In the genomic region with DNA sequence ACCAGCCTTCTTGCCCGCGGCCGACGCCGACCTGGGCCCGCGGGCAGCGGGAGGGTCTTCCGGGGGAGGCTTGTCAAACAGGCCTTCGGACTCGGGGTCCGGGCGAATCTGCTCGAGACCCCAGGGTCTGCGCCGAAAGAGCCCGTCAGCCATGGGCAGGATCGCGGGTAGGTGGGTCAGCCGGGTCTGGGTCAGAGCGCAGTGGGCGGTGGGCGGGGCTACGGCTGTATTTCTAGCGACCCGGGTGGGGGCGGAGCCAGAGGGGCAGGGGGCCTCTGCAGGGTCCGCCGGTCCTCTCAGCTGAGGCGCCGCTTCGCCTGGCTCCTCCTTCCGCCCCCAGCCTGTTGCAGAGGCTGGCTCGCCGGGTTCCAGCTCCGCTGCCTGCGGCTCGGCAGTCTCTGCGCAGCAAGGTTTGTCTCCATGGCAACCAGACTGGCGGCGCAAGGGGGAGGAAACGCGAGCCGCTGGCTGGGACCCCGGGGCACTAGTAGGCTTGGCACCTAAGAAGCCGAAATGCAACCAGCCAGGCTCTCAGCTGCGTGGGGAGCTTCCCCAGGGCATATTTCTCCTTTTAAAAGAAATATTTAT, we compare ENCODE assay signal across 1 cellular context.
TF ChIP-seq lines count a peak whose summit lies in the region.

No MANE protein-coding gene starts in this region.

TF ChIP-seq in HepG2, 621 proteins besides CTCF, POLR2A, EP300 and RAD21 (continued from another document and continues in another):
- TF ChIP-seq RARA (CRISPR knock-in tag; IDR thresholded peaks at IDR 0.05) (0 out of 2 replicates have a peak, but pooled peaks have one; percentile 9), XRCC5 (optimal IDR thresholded peaks at IDR 0.05; ENCODE audit: low read length) (peak; percentile 26), NFIB (CRISPR knock-in tag; IDR thresholded peaks at IDR 0.05; ENCODE audit: borderline replicate concordance) (0 out of 2 replicates have a peak, but pooled peaks have one; percentile 60), SIN3A (IDR thresholded peaks at IDR 0.05; ENCODE audit: borderline replicate concordance, low read depth, low read length) (peak; percentile 50; the same call in 1 of the 2 replicates), EEA1 (CRISPR knock-in tag; IDR thresholded peaks at IDR 0.05; ENCODE audit: borderline replicate concordance) (no peak), NAIF1 (CRISPR knock-in tag; IDR thresholded peaks at IDR 0.05; ENCODE audit: borderline replicate concordance) (peak; percentile 93), ZNF3 (CRISPR knock-in tag; IDR thresholded peaks at IDR 0.05) (no peak), RBFOX2 (IDR thresholded peaks at IDR 0.05; ENCODE audit: low read depth, low read length) (peak; percentile 66), ZNF543 (CRISPR knock-in tag; IDR thresholded peaks at IDR 0.05) (peak; percentile 72; the same call in 1 of the 2 replicates), ZBTB38 (CRISPR knock-in tag; IDR thresholded peaks at IDR 0.05) (no peak), HNRNPK (IDR thresholded peaks at IDR 0.05; ENCODE audit: low read depth, low read length, poor library complexity, severe bottlenecking) (no peak), TFAP4 (IDR thresholded peaks at IDR 0.05; ENCODE audit: borderline replicate concordance, low read depth) (peak; percentile 92), SMAD1 (CRISPR knock-in tag; IDR thresholded peaks at IDR 0.05; ENCODE audit: borderline replicate concordance, low read depth) (0 out of 2 replicates have a peak, but pooled peaks have one; percentile 39), ZNF232 (CRISPR knock-in tag; IDR thresholded peaks at IDR 0.05; ENCODE audit: borderline replicate concordance) (no peak), REPIN1 (CRISPR knock-in tag; IDR thresholded peaks at IDR 0.05; ENCODE audit: borderline replicate concordance, low read depth) (0 out of 2 replicates have a peak, but pooled peaks have one; percentile 38), CHD4 (IDR thresholded peaks at IDR 0.05; ENCODE audit: borderline replicate concordance, low read length) (no peak), YY1 (IDR thresholded peaks at IDR 0.05; ENCODE audit: insufficient read depth, insufficient replicate concordance, low read depth, low read length) (peak; percentile 51), ERF (CRISPR knock-in tag; IDR thresholded peaks at IDR 0.05) (0 out of 2 replicates have a peak, but pooled peaks have one; percentile 26), SIN3B (IDR thresholded peaks at IDR 0.05; ENCODE audit: low read length) (no peak), YEATS2 (CRISPR knock-in tag; IDR thresholded peaks at IDR 0.05; ENCODE audit: borderline replicate concordance) (peak; percentile 32; the same call in 1 of the 2 replicates), MXI1 (IDR thresholded peaks at IDR 0.05; ENCODE audit: borderline replicate concordance, low read depth, low read length) (peak; percentile 72; the same call in 1 of the 3 replicates), GMEB1 (CRISPR knock-in tag; IDR thresholded peaks at IDR 0.05; ENCODE audit: borderline replicate concordance) (0 out of 2 replicates have a peak, but pooled peaks have one; percentile 39), KLF12 (CRISPR knock-in tag; IDR thresholded peaks at IDR 0.05; ENCODE audit: borderline replicate concordance) (no peak), ZFP41 (CRISPR knock-in tag; IDR thresholded peaks at IDR 0.05; ENCODE audit: borderline replicate concordance) (no peak), SP4 (CRISPR knock-in tag; IDR thresholded peaks at IDR 0.05) (peak; percentile 93), ZNF256 (CRISPR knock-in tag; conservative IDR thresholded peaks at IDR 0.05) (no peak), TEAD3 (CRISPR knock-in tag; optimal IDR thresholded peaks at IDR 0.05; ENCODE audit: borderline replicate concordance) (peak; percentile 53), ZNF761 (CRISPR knock-in tag; conservative IDR thresholded peaks at IDR 0.05) (no peak), MBD4 (IDR thresholded peaks at IDR 0.05; ENCODE audit: borderline replicate concordance, low read length) (no peak), ISL2 (CRISPR knock-in tag; IDR thresholded peaks at IDR 0.05) (0 out of 2 replicates have a peak, but pooled peaks have one; percentile 24), ZNF430 (CRISPR knock-in tag; IDR thresholded peaks at IDR 0.05) (peak; percentile 83; the same call in 1 of the 2 replicates), KDM3A (CRISPR knock-in tag; IDR thresholded peaks at IDR 0.05; ENCODE audit: low read depth) (peak; percentile 55; the same call in 1 of the 2 replicates), CHD2 (IDR thresholded peaks at IDR 0.05; ENCODE audit: low read depth, low read length) (no peak), NR2C2 (CRISPR knock-in tag; IDR thresholded peaks at IDR 0.05; ENCODE audit: borderline replicate concordance) (peak; percentile 73), ATF7-NPFF (CRISPR knock-in tag; IDR thresholded peaks at IDR 0.05; ENCODE audit: low read depth) (peak; percentile 49; the same call in 1 of the 2 replicates), DR1 (CRISPR knock-in tag; IDR thresholded peaks at IDR 0.05) (peak; percentile 83; the same call in 1 of the 2 replicates), TSC22D2 (CRISPR knock-in tag; IDR thresholded peaks at IDR 0.05; ENCODE audit: borderline replicate concordance) (no peak), ISX (CRISPR knock-in tag; conservative IDR thresholded peaks at IDR 0.05) (no peak), ZNF724P (CRISPR knock-in tag; IDR thresholded peaks at IDR 0.05; ENCODE audit: borderline replicate concordance) (peak; percentile 52; the same call in 1 of the 2 replicates), FOXP1 (IDR thresholded peaks at IDR 0.05) (no peak), FOXP1 (CRISPR knock-in tag; IDR thresholded peaks at IDR 0.05) (no peak)
- TF ChIP-seq, protein P1, sequence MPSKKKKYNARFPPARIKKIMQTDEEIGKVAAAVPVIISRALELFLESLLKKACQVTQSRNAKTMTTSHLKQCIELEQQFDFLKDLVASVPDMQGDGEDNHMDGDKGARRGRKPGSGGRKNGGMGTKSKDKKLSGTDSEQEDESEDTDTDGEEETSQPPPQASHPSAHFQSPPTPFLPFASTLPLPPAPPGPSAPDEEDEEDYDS (CRISPR knock-in tag; IDR thresholded peaks at IDR 0.05) = peak; percentile 95
- TF ChIP-seq, protein P2, sequence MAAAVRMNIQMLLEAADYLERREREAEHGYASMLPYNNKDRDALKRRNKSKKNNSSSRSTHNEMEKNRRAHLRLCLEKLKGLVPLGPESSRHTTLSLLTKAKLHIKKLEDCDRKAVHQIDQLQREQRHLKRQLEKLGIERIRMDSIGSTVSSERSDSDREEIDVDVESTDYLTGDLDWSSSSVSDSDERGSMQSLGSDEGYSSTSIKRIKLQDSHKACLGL (CRISPR knock-in tag; IDR thresholded peaks at IDR 0.05) = 0 out of 2 replicates have a peak, but pooled peaks have one; percentile 26
- TF ChIP-seq, protein P3, sequence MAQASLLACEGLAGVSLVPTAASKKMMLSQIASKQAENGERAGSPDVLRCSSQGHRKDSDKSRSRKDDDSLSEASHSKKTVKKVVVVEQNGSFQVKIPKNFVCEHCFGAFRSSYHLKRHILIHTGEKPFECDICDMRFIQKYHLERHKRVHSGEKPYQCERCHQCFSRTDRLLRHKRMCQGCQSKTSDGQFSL (CRISPR knock-in tag; IDR thresholded peaks at IDR 0.05) = no peak
- TF ChIP-seq, protein P4, sequence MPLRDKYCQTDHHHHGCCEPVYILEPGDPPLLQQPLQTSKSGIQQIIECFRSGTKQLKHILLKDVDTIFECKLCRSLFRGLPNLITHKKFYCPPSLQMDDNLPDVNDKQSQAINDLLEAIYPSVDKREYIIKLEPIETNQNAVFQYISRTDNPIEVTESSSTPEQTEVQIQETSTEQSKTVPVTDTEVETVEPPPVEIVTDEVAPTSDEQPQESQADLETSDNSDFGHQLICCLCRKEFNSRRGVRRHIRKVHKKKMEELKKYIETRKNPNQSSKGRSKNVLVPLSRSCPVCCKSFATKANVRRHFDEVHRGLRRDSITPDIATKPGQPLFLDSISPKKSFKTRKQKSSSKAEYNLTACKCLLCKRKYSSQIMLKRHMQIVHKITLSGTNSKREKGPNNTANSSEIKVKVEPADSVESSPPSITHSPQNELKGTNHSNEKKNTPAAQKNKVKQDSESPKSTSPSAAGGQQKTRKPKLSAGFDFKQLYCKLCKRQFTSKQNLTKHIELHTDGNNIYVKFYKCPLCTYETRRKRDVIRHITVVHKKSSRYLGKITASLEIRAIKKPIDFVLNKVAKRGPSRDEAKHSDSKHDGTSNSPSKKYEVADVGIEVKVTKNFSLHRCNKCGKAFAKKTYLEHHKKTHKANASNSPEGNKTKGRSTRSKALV (CRISPR knock-in tag; IDR thresholded peaks at IDR 0.05) = no peak
- TF ChIP-seq, protein P5, sequence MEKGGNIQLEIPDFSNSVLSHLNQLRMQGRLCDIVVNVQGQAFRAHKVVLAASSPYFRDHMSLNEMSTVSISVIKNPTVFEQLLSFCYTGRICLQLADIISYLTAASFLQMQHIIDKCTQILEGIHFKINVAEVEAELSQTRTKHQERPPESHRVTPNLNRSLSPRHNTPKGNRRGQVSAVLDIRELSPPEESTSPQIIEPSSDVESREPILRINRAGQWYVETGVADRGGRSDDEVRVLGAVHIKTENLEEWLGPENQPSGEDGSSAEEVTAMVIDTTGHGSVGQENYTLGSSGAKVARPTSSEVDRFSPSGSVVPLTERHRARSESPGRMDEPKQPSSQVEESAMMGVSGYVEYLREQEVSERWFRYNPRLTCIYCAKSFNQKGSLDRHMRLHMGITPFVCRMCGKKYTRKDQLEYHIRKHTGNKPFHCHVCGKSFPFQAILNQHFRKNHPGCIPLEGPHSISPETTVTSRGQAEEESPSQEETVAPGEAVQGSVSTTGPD (CRISPR knock-in tag; IDR thresholded peaks at IDR 0.05) = no peak
- TF ChIP-seq, protein P6, sequence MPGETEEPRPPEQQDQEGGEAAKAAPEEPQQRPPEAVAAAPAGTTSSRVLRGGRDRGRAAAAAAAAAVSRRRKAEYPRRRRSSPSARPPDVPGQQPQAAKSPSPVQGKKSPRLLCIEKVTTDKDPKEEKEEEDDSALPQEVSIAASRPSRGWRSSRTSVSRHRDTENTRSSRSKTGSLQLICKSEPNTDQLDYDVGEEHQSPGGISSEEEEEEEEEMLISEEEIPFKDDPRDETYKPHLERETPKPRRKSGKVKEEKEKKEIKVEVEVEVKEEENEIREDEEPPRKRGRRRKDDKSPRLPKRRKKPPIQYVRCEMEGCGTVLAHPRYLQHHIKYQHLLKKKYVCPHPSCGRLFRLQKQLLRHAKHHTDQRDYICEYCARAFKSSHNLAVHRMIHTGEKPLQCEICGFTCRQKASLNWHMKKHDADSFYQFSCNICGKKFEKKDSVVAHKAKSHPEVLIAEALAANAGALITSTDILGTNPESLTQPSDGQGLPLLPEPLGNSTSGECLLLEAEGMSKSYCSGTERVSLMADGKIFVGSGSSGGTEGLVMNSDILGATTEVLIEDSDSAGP (CRISPR knock-in tag; IDR thresholded peaks at IDR 0.05; ENCODE audit: borderline replicate concordance) = 0 out of 2 replicates have a peak, but pooled peaks have one; percentile 57
- TF ChIP-seq, protein P7, sequence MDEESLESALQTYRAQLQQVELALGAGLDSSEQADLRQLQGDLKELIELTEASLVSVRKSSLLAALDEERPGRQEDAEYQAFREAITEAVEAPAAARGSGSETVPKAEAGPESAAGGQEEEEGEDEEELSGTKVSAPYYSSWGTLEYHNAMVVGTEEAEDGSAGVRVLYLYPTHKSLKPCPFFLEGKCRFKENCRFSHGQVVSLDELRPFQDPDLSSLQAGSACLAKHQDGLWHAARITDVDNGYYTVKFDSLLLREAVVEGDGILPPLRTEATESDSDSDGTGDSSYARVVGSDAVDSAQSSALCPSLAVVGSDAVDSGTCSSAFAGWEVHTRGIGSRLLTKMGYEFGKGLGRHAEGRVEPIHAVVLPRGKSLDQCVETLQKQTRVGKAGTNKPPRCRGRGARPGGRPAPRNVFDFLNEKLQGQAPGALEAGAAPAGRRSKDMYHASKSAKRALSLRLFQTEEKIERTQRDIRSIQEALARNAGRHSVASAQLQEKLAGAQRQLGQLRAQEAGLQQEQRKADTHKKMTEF (CRISPR knock-in tag; IDR thresholded peaks at IDR 0.05) = peak; percentile 40; the same call in 1 of the 2 replicates
- TF ChIP-seq, protein P8, sequence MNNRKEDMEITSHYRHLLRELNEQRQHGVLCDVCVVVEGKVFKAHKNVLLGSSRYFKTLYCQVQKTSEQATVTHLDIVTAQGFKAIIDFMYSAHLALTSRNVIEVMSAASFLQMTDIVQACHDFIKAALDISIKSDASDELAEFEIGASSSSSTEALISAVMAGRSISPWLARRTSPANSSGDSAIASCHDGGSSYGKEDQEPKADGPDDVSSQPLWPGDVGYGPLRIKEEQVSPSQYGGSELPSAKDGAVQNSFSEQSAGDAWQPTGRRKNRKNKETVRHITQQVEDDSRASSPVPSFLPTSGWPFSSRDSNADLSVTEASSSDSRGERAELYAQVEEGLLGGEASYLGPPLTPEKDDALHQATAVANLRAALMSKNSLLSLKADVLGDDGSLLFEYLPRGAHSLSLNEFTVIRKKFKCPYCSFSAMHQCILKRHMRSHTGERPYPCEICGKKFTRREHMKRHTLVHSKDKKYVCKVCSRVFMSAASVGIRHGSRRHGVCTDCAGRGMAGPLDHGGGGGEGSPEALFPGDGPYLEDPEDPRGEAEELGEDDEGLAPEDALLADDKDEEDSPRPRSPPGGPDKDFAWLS (CRISPR knock-in tag; IDR thresholded peaks at IDR 0.05; ENCODE audit: borderline replicate concordance) = no peak
